ENCODE assay signal across 16 cellular contexts in genomic region chr7:141915565-141915964, GRCh38. TPM values are rescaled to one million over a fixed set of nuclear protein-coding genes. Genes with fewer than 3 reads are reported as not detected.
A peak's percentile ranks its signal among the peaks of the same experiment; 100 is the strongest.
DNase-seq lines count a peak whose midpoint lies in the region; ATAC-seq, FAIRE-seq and TF ChIP-seq lines count a peak whose summit lies in the region.
"Had no signal": no experiment of that assay in that cellular context is flagged by ENCODE, and none has a peak within 500 bp of the region (broad histone marks: within the 10 kb centered on the region; RNA-seq: fewer than 3 reads in every experiment).

No MANE protein-coding gene starts in this region.

- H3K9ac ChIP-seq in kidney (ENCODE audit: low read length in 2 of 2): no peak overlapping the region
- H3K9ac ChIP-seq: BLaER1 treated with 17β-estradiol and CSF1 and Interleukin-3, amounts not matched to agents 10 nM and 100 nM had no signal

- FAIRE-seq in kidney (lab: Jason Lieb, UNC): no peak

- TF ChIP-seq CTCF in mucosa of descending colon (IDR thresholded peaks at IDR 0.05) (no peak), kidney (IDR thresholded peaks at IDR 0.05; ENCODE audit: borderline replicate concordance, extremely low read depth, insufficient read depth) (no peak)

- ATAC-seq in HG02759 (IDR thresholded peaks at IDR 0.05; ENCODE audit: unreplicated experiment) (peak; percentile 71), mucosa of descending colon (peak; percentile 98)

- no peak overlapping the region for H3K27ac ChIP-seq in kidney (ENCODE audit: low read depth in 2 of 2, low read length in 2 of 2)
- H3K27ac ChIP-seq: BLaER1 treated with 17β-estradiol and CSF1 and Interleukin-3, amounts not matched to agents 10 nM and 100 nM; left ventricle myocardium inferior had no signal

- H3K4me3 ChIP-seq in mucosa of descending colon: no peak overlapping the region
- no peak overlapping the region for H3K4me3 ChIP-seq in kidney (ENCODE audit: low read length in 2 of 2)
- H3K4me3 ChIP-seq: BLaER1 treated with 17β-estradiol and CSF1 and Interleukin-3, amounts not matched to agents 10 nM and 100 nM; left ventricle myocardium inferior had no signal

- H3K36me3 ChIP-seq in mucosa of descending colon (ENCODE audit: low read depth) (no peaks in the 10 kb centered on the region), kidney (ENCODE audit: control insufficient read depth in 1 of 2, insufficient read depth in 2 of 2, low read length in 2 of 2) (no peaks in the 10 kb centered on the region)
- H3K36me3 ChIP-seq: BLaER1 treated with 17β-estradiol and CSF1 and Interleukin-3, amounts not matched to agents 10 nM and 100 nM; left ventricle myocardium inferior had no signal

- intact Hi-C loops in mucosa of descending colon (cut with DNase I, micrococcal nuclease) (no loop called here), kidney (cut with DNase I) (no loop called here), posterior vena cava (cut with DNase I) (no loop called here)

- DNase-seq in Daoy (ENCODE audit: low read depth): peak; percentile 11
- peak; percentile 48 to 53 for DNase-seq in SHP77 (lab: John Stamatoyannopoulos, UW)
- peak; percentile 57 to 64 (median 57) for DNase-seq in mucosa of descending colon
- DNase-seq in kidney: no peak
- no peak for DNase-seq in G401 (ENCODE audit: low spot score)
- no peak for DNase-seq in posterior vena cava (ENCODE audit: low spot score)
- no peak for DNase-seq in stimulated activated CD4-positive, alpha-beta T cell treated with anti-CD3 and anti-CD28 coated beads, Interleukin-2, amount 100 ng/mL, for 48 hours
- DNase-seq: activated CD8-positive, alpha-beta memory T cell treated with anti-CD3 and anti-CD28 coated beads, Interleukin-2, amount 50 U/mL, for 4 hours; activated naive CD8-positive, alpha-beta T cell treated with anti-CD3 and anti-CD28 coated beads, Interleukin-2, amount 10 ng/mL, durations not matched to agents 7 days and 5 days; cortex of kidney; left ventricle myocardium inferior; NCI-H1048; NCI-H345 had no signal

- H3K9me3 ChIP-seq in mucosa of descending colon (no peaks in the 10 kb centered on the region), kidney (ENCODE audit: control insufficient read depth in 1 of 2, low read length in 2 of 2) (no peaks in the 10 kb centered on the region)

- H3K4me1 ChIP-seq in mucosa of descending colon (ENCODE audit: low read depth): peaks cover 4% of the 10 kb centered on the region
- H3K4me1 ChIP-seq in kidney (ENCODE audit: control insufficient read depth in 1 of 2, insufficient read depth in 1 of 2, low read depth in 1 of 2, low read length in 2 of 2): no peaks in the 10 kb centered on the region
- H3K4me1 ChIP-seq: left ventricle myocardium inferior had no signal

- in situ Hi-C loops in G401 (cut with HindIII; ENCODE audit: low sequenced_read_pairs): no loop called here

RNA-seq across cellular contexts. Expression of gene OR9A4, which starts 0.6 kb away (rescaled TPM):
- not detected in 2 replicates for total RNA-seq in Daoy (2014; rRNA removed; shearing (Covaris generic))
- under 1 TPM in 1 of 3 donors, not detected in 2; 0.26 TPM for total RNA-seq in mucosa of descending colon
- total RNA-seq in kidney: 0.22 TPM
- polyA plus RNA-seq in kidney (ENCODE audit: insufficient read depth, low read depth, low replicate concordance): not detected
- not detected in 2 replicates for total RNA-seq in G401 (2014; rRNA removed; shearing (Covaris generic))
- not detected for total RNA-seq in posterior vena cava
- total RNA-seq: activated naive CD8-positive, alpha-beta T cell treated with anti-CD3 and anti-CD28 coated beads, Interleukin-2, amount 10 ng/mL, durations not matched to agents 7 days and 5 days; fibroblast of villous mesenchyme; left ventricle myocardium inferior had no signal

RNA-seq across cellular contexts. Expression of gene CLEC5A, which starts 31.2 kb away (rescaled TPM):
- not detected in 2 replicates for total RNA-seq in Daoy (2014; rRNA removed; shearing (Covaris generic))
- total RNA-seq in mucosa of descending colon: under 1 TPM in 2 of 3 donors, not detected in 1; 0.38 to 0.41 TPM
- 2.9 TPM for total RNA-seq in kidney
- polyA plus RNA-seq in kidney (ENCODE audit: insufficient read depth, low read depth, low replicate concordance): not detected
- not detected in 2 replicates for total RNA-seq in G401 (2014; rRNA removed; shearing (Covaris generic))
- total RNA-seq in posterior vena cava: 1 to 10 TPM; 2.5 to 7.5 TPM
- total RNA-seq: fibroblast of villous mesenchyme had no signal

RNA-seq across cellular contexts. Expression of gene TAS2R38, which starts 58.0 kb away (rescaled TPM):
- total RNA-seq in Daoy (2014; rRNA removed; shearing (Covaris generic)): not detected in 2 replicates
- total RNA-seq in mucosa of descending colon (under 1 TPM in 1 of 3 donors, not detected in 2; 0.35 TPM), kidney (not detected), posterior vena cava (not detected)
- not detected for polyA plus RNA-seq in kidney (ENCODE audit: insufficient read depth, low read depth, low replicate concordance)
- not detected in 2 replicates for total RNA-seq in G401 (2014; rRNA removed; shearing (Covaris generic))
- total RNA-seq: activated naive CD8-positive, alpha-beta T cell treated with anti-CD3 and anti-CD28 coated beads, Interleukin-2, amount 10 ng/mL, durations not matched to agents 7 days and 5 days; fibroblast of villous mesenchyme; left ventricle myocardium inferior had no signal

Comparison
In these comparisons a context has a peak if more than half of its experiments do, and no peak if none do; other contexts are left out.
1. DNase-seq: peak in Daoy (single experiment), SHP77 (2 of 2) and mucosa of descending colon (3 of 3); none in kidney (single experiment), G401 (single experiment), posterior vena cava (single experiment) and stimulated activated CD4-positive, alpha-beta T cell treated with anti-CD3 and anti-CD28 coated beads, Interleukin-2, amount 100 ng/mL, for 48 hours (0 of 2).